22 cellular contexts compared by ENCODE assay signal in the genomic region with DNA sequence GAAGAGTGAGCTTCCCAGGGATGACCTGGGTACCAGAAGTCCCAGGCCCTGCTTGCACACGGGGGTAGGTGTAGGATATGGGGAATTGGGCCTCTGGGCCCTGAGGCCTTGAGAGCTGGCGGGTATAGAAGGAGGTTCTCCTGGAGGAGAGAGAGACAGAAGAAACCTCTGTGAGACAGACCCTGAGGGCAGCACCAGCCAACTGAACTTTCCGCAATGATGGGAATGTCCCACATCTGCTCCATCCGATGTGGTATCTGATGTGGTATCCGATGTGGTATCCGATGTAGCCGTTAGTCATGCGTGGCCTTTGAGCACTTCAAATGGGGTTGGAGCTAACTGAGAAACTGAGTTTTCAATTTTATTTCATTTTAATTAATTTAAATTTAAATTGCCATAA.
"Had no signal": no experiment of that assay in that cellular context is flagged by ENCODE, and none has a peak within 500 bp of the region (broad histone marks: within the 10 kb centered on the region; RNA-seq: fewer than 3 reads in every experiment).

No MANE protein-coding gene starts in this region.

- H3K27me3 Mint-ChIP-seq: activated naive CD4-positive, alpha-beta T cell treated with anti-CD3 and anti-CD28 coated beads, Interleukin-2, amount 50 U/mL, for 24 hours; activated T-cell treated with anti-CD3 and anti-CD28 coated beads, Interleukin-2, amount 50 U/mL, for 24 hours had no signal

- H3K4me1 ChIP-seq: breast epithelium had no signal

- H3K4me3 ChIP-seq: breast epithelium, SK-N-MC had no signal

- H3K9me3 ChIP-seq: breast epithelium had no signal

- H3K27me3 ChIP-seq: breast epithelium had no signal

- H3K4me3 Mint-ChIP-seq: activated CD8-positive, alpha-beta T cell treated with anti-CD3 and anti-CD28 coated beads, Interleukin-2, amount 10 ng/mL, durations not matched to agents 7 days and 5 days; activated naive CD4-positive, alpha-beta T cell treated with anti-CD3 and anti-CD28 coated beads, Interleukin-2, amount 50 U/mL, for 24 hours; activated T-cell treated with anti-CD3 and anti-CD28 coated beads, Interleukin-2, amount 50 U/mL, for 24 hours; activated T-helper 1 cell treated with anti-CD3 and anti-CD28 coated beads, Interleukin-12 subunit alpha, Interleukin-12 subunit beta, Interleukin-2, Interleukin-4 antibody, amounts not matched to agents 30 ng/mL and 10 ng/mL and 1 ng/mL, durations not matched to agents 14 hours and 24 hours and 36 hours had no signal

- DNase-seq: activated CD4-positive, alpha-beta T cell treated with anti-CD3 and anti-CD28 coated beads for 4 hours; activated CD4-positive, alpha-beta T cell treated with anti-CD3 and anti-CD28 coated beads, Interleukin-2, amount 50 U/mL, for 4 hours; activated CD8-positive, alpha-beta T cell treated with anti-CD3 and anti-CD28 coated beads, Interleukin-2, amount 10 ng/mL, durations not matched to agents 7 days and 5 days; activated effector memory CD4-positive, alpha-beta T cell treated with Interleukin-2 at 50 U/mL for 16 hours; activated naive CD4-positive, alpha-beta T cell; activated T-cell treated with anti-CD3 and anti-CD28 coated beads, Interleukin-2, amount 50 U/mL, for 24 hours; aorta; MM.1S; NCI-H1105; NCI-H1436; NCI-H1694 treated with DMSO at 0.1 percent for 48 hours; NCI-H2029 treated with DMSO at 0.1 percent for 48 hours; NCI-H510A treated with DMSO at 0.1 percent for 48 hours; NCI-H69; NK-92 treated with Interleukin-12 subunit alpha and Interleukin-12 subunit beta, amount 100 ng/mL, for 24 hours; T-helper 1 cell had no signal

- ATAC-seq: activated CD4-positive, CD25-positive, alpha-beta regulatory T cell treated with anti-CD3 and anti-CD28 coated beads, Interleukin-2, amount 50 U/mL, for 24 hours; activated CD8-positive, alpha-beta T cell treated with anti-CD3 and anti-CD28 coated beads, Interleukin-2, amount 10 ng/mL, durations not matched to agents 7 days and 5 days; Right ventricle myocardium inferior had no signal

- H3K9me3 Mint-ChIP-seq: activated naive CD4-positive, alpha-beta T cell treated with anti-CD3 and anti-CD28 coated beads, Interleukin-2, amount 50 U/mL, for 24 hours; activated T-cell treated with anti-CD3 and anti-CD28 coated beads, Interleukin-2, amount 50 U/mL, for 24 hours; activated T-helper 1 cell treated with anti-CD3 and anti-CD28 coated beads, Interleukin-12 subunit alpha, Interleukin-12 subunit beta, Interleukin-2, Interleukin-4 antibody, amounts not matched to agents 30 ng/mL and 10 ng/mL and 1 ng/mL, durations not matched to agents 14 hours and 24 hours and 36 hours had no signal

- H3K36me3 ChIP-seq: breast epithelium had no signal

- H3K36me3 Mint-ChIP-seq: activated naive CD4-positive, alpha-beta T cell treated with anti-CD3 and anti-CD28 coated beads, Interleukin-2, amount 50 U/mL, for 24 hours had no signal

- H3K27ac Mint-ChIP-seq: activated CD8-positive, alpha-beta T cell treated with anti-CD3 and anti-CD28 coated beads, Interleukin-2, amount 10 ng/mL, durations not matched to agents 7 days and 5 days; activated naive CD4-positive, alpha-beta T cell treated with anti-CD3 and anti-CD28 coated beads, Interleukin-2, amount 50 U/mL, for 24 hours; activated T-cell treated with anti-CD3 and anti-CD28 coated beads, Interleukin-2, amount 50 U/mL, for 24 hours; activated T-helper 1 cell treated with anti-CD3 and anti-CD28 coated beads, Interleukin-12 subunit alpha, Interleukin-12 subunit beta, Interleukin-2, Interleukin-4 antibody, amounts not matched to agents 30 ng/mL and 10 ng/mL and 1 ng/mL, durations not matched to agents 14 hours and 24 hours and 36 hours had no signal

- H3K27ac ChIP-seq: breast epithelium, SK-N-MC had no signal
